ENCODE assay signal across 27 cellular contexts in the genomic region with DNA sequence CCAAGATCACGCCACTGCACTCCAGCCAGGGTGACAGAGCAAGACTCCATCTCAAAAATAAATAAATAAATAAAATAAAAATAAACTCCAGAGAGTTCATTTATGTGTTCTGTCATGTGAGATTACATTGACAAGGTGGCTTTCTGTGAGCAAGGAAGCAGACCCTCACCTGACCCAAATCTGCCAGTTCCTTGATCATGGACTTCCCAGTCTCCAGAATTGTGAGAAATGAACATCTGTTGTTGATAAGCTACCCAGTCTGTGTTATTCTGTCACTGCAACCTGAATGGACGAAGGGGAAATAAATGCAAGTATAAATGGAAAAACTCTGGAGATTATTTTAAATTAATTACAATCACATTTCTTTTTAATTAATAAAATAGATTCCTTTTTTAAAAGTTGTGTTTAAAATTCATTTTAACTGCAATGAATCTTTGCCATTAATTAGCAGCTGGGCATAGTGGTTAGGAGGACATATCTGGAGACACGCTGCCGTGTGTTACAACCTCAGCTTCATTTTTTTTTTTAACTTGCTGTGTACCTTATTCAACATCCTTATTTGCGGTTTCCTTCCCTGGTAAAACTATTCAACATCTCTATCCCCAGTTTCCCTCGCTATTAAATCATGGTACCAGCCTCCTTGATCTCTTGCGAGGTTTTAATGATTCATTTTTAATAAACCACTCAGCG.
A peak's percentile ranks its signal among the peaks of the same experiment; 100 is the strongest.
DNase-seq lines count a peak whose midpoint lies in the region; ATAC-seq, FAIRE-seq and TF ChIP-seq lines count a peak whose summit lies in the region.
"Had no signal": no experiment of that assay in that cellular context is flagged by ENCODE, and none has a peak within 500 bp of the region (broad histone marks: within the 10 kb centered on the region; RNA-seq: fewer than 3 reads in every experiment).

No MANE protein-coding gene starts in this region.

- no peaks in the 10 kb centered on the region for H3K27me3 ChIP-seq in ascending aorta
- H3K27me3 ChIP-seq in pancreas = no peaks in the 10 kb centered on the region
- H3K27me3 ChIP-seq in testis = no peaks in the 10 kb centered on the region
- H3K27me3 ChIP-seq: BLaER1 treated with 17β-estradiol and CSF1 and Interleukin-3, amounts not matched to agents 10 nM and 100 nM had no signal

- POLR2A ChIA-PET in RWPE1 (lab: Yijun Ruan, JAX; ENCODE audit: low non-redundant PET) = no interaction called here

- peak overlapping the region; percentile 55 for H3K27ac ChIP-seq in RWPE1
- H3K27ac ChIP-seq in ascending aorta = peak overlapping the region; percentile 59 to 65
- H3K27ac ChIP-seq in coronary artery = peak overlapping the region; percentile 54 to 75
- H3K27ac ChIP-seq in pancreas = peak overlapping the region in 2 of 4 donors; percentile 13 to 29
- no peak overlapping the region for H3K27ac ChIP-seq in testis
- H3K27ac ChIP-seq: 22Rv1; A549; BLaER1 treated with 17β-estradiol and CSF1 and Interleukin-3, amounts not matched to agents 10 nM and 100 nM; C4-2B had no signal

- TF ChIP-seq POLR2A in testis (IDR thresholded peaks at IDR 0.05) = no peak

- intact Hi-C loops in ascending aorta (cut with DNase I) = no loop called here
- intact Hi-C loops in pancreas (cut with DNase I) = no loop called here
- intact Hi-C loops in testis (cut with DNase I; ENCODE audit: low total_unique reads) = no loop called here

- TF ChIP-seq CTCF in RWPE1 (conservative IDR thresholded peaks at IDR 0.05; ENCODE audit: low read depth) (no peak), ascending aorta (IDR thresholded peaks at IDR 0.05) (no peak), coronary artery (IDR thresholded peaks at IDR 0.05) (no peak), pancreas (IDR thresholded peaks at IDR 0.05) (no peak), testis (IDR thresholded peaks at IDR 0.05) (no peak)

- no peaks in the 10 kb centered on the region for H3K36me3 ChIP-seq in ascending aorta
- no peaks in the 10 kb centered on the region for H3K36me3 ChIP-seq in pancreas
- no peaks in the 10 kb centered on the region for H3K36me3 ChIP-seq in testis (ENCODE audit: low read depth, missing control alignments)
- H3K36me3 ChIP-seq: BLaER1 treated with 17β-estradiol and CSF1 and Interleukin-3, amounts not matched to agents 10 nM and 100 nM had no signal

- no peak for FAIRE-seq in pancreas (lab: Jason Lieb, UNC)
- FAIRE-seq: A549, D721Med, GM12878, GM12892, GM18507 had no signal

- H3K4me3 ChIP-seq in ascending aorta (no peak overlapping the region), coronary artery (no peak overlapping the region), pancreas (no peak overlapping the region), testis (no peak overlapping the region)
- H3K4me3 ChIP-seq: A549; BLaER1 treated with 17β-estradiol and CSF1 and Interleukin-3, amounts not matched to agents 10 nM and 100 nM; GM12878 had no signal

- H3K4me1 ChIP-seq in ascending aorta = peaks cover 0 to 17% of the 10 kb centered on the region in 2 donors
- peaks cover 0 to 9% (median 6%) of the 10 kb centered on the region in 3 donors for H3K4me1 ChIP-seq in pancreas
- H3K4me1 ChIP-seq in testis = no peaks in the 10 kb centered on the region
- H3K4me1 ChIP-seq: A549; BLaER1 treated with 17β-estradiol and CSF1 and Interleukin-3, amounts not matched to agents 10 nM and 100 nM; Caco-2 had no signal

- ATAC-seq in pancreas = peak; percentile 90 to 96 (median 94)
- ATAC-seq: A549; CD8-positive, alpha-beta T cell; GM12878 had no signal

- DNase-seq in RWPE1 (ENCODE audit: low spot score) (no peak), ascending aorta (ENCODE audit: low spot score in 2 of 2) (no peak), coronary artery (ENCODE audit: low spot score) (no peak), pancreas (peak in 3 of 6 donors; percentile 16 to 39 (median 29)), globus pallidus (ENCODE audit: low spot score) (no peak), testis (no peak), DMS 273 treated with DMSO at 0.1 percent for 48 hours (lab: John Stamatoyannopoulos, UW) (no peak)
- no peak for DNase-seq in stimulated activated CD4-positive, alpha-beta T cell treated with anti-CD3 and anti-CD28 coated beads, Interleukin-15, amount 100 ng/mL, for 24 hours
- DNase-seq: AML-193; Caco-2; Calu3; CD4-positive, alpha-beta T cell; CD8-positive, alpha-beta T cell; DMS153; DMS53; DMS79; DND-41; EL; GDM1 had no signal

- WGBS in pancreas, 2 donors = 51 to 52% methylated on average over 8 of the region's 8 CpGs
- WGBS in testis, 2 donors = 81 to 85% methylated on average over 8 of the region's 8 CpGs

- CTCF ChIA-PET in RWPE1 (lab: Yijun Ruan, JAX) = interaction anchor here (0.7 to 1.3 kb wide), 2 partner anchors 9 to 509 kb away, joined by 3 to 7 read pairs; no protein-coding TSS in a partner anchor

- no peaks in the 10 kb centered on the region for H3K9me3 ChIP-seq in ascending aorta
- H3K9me3 ChIP-seq in pancreas = no peaks in the 10 kb centered on the region
- H3K9me3 ChIP-seq in testis = no peaks in the 10 kb centered on the region
- H3K9me3 ChIP-seq: A549; BLaER1 treated with 17β-estradiol and CSF1 and Interleukin-3, amounts not matched to agents 10 nM and 100 nM; Caco-2 had no signal

Comparison
In these comparisons a context has a peak if more than half of its experiments do, and no peak if none do; other contexts are left out.
1. H3K27ac ChIP-seq: peak in RWPE1 (single experiment), ascending aorta (2 of 2) and coronary artery (2 of 2); none in testis (0 of 2).